In genomic region chr9:120100595-120100994, GRCh38 we compare ENCODE assay signal across 25 cellular contexts.
"Had no signal": no experiment of that assay in that cellular context is flagged by ENCODE, and none has a peak within 500 bp of the region (broad histone marks: within the 10 kb centered on the region; RNA-seq: fewer than 3 reads in every experiment).

No MANE protein-coding gene starts in this region.

- H3K9me3 Mint-ChIP-seq: IgD-negative memory B cell had no signal

- H3K9ac ChIP-seq: KMS-11, SK-N-SH had no signal

- H3K36me3 Mint-ChIP-seq: IgD-negative memory B cell, T-cell had no signal

- H3K27ac Mint-ChIP-seq: IgD-negative memory B cell, T-cell had no signal

- H3K4me3 Mint-ChIP-seq: IgD-negative memory B cell, T-cell had no signal

- ATAC-seq: K562, T-cell had no signal

- H3K27ac ChIP-seq: HL-60, KMS-11 had no signal

- H3K4me2 ChIP-seq: KMS-11, SK-N-SH had no signal

- DNase-seq: Kasumi-1; MM.1S; NCI-H1092 treated with DMSO at 0.1 percent for 48 hours; NCI-H1436; NCI-H187; NCI-H2029; NCI-H2081 treated with DMSO at 0.1 percent for 48 hours; NCI-H2171; NCI-H226; NCI-H510A; NCI-H524 treated with DMSO at 0.1 percent for 48 hours; NCI-H69; NCI-H774; NK-92 treated with Interleukin-12 subunit alpha and Interleukin-12 subunit beta, amount 100 ng/mL, for 24 hours; OCI-M1; Right ventricle myocardium superior; RPMI8226; SIG-M5; SK-N-SH; SW 1271; T-cell had no signal

- H3K4me1 Mint-ChIP-seq: IgD-negative memory B cell, T-cell had no signal

- H3K9me2 ChIP-seq: SK-N-SH had no signal

- H3K4me3 ChIP-seq: K562 had no signal
